Comparison of ENCODE assay signal across 1 cellular context in genomic region chr19:44968670-44969069, GRCh38.
TF ChIP-seq lines count a peak whose summit lies in the region.

No MANE protein-coding gene starts in this region.

TF ChIP-seq in GM12878, 131 proteins besides CTCF, POLR2A, EP300 and RAD21:
- TF ChIP-seq PKNOX1 (IDR thresholded peaks at IDR 0.05), result no peak
- TF ChIP-seq DPF2 (IDR thresholded peaks at IDR 0.05), result no peak
- TF ChIP-seq KDM1A (IDR thresholded peaks at IDR 0.05; ENCODE audit: borderline replicate concordance), result no peak
- TF ChIP-seq MEF2B (IDR thresholded peaks at IDR 0.05; ENCODE audit: partially characterized antibody, poor library complexity, severe bottlenecking), result no peak
- TF ChIP-seq ZNF217 (IDR thresholded peaks at IDR 0.05), result no peak
- TF ChIP-seq PRDM15 (CRISPR knock-in tag; IDR thresholded peaks at IDR 0.05), result no peak
- no peak for TF ChIP-seq SMARCA5 (IDR thresholded peaks at IDR 0.05)
- TF ChIP-seq NR2C2 (IDR thresholded peaks at IDR 0.05; ENCODE audit: borderline replicate concordance, control insufficient read depth, insufficient read length, low read depth), result no peak
- no peak for TF ChIP-seq SUPT20H (IDR thresholded peaks at IDR 0.05; ENCODE audit: borderline replicate concordance, control insufficient read depth, low read depth, low read length)
- TF ChIP-seq BRCA1 (IDR thresholded peaks at IDR 0.05; ENCODE audit: low read depth, low read length), result no peak
- no peak for TF ChIP-seq POLR2AphosphoS5 (IDR thresholded peaks at IDR 0.05; ENCODE audit: low read length)
- TF ChIP-seq LARP7 (IDR thresholded peaks at IDR 0.05), result no peak
- TF ChIP-seq PBX3 (IDR thresholded peaks at IDR 0.05; ENCODE audit: insufficient replicate concordance, low read depth, low read length), result no peak
- TF ChIP-seq ZBTB4 (CRISPR knock-in tag; IDR thresholded peaks at IDR 0.05), result no peak
- TF ChIP-seq NFYA (IDR thresholded peaks at IDR 0.05; ENCODE audit: borderline replicate concordance, low read depth, low read length), result no peak
- TF ChIP-seq ATF3 (IDR thresholded peaks at IDR 0.05; ENCODE audit: borderline replicate concordance, extremely low read depth, low read depth, low read length), result no peak
- no peak for TF ChIP-seq RFX5 (IDR thresholded peaks at IDR 0.05; ENCODE audit: low read depth, low read length)
TF ChIP-seq in GM12878: peak in this region for 0.
